ENCODE assay signal across 9 cellular contexts in genomic region chr14:52015411-52016030, GRCh38. TPM values are rescaled to one million over a fixed set of nuclear protein-coding genes. Genes with fewer than 3 reads are reported as not detected.
DNase-seq lines count a peak whose midpoint lies in the region; FAIRE-seq and TF ChIP-seq lines count a peak whose summit lies in the region.
"Had no signal": no experiment of that assay in that cellular context is flagged by ENCODE, and none has a peak within 500 bp of the region (broad histone marks: within the 10 kb centered on the region; RNA-seq: fewer than 3 reads in every experiment).

No MANE protein-coding gene starts in this region.

- CTCF ChIA-PET in activated naive CD4-positive, alpha-beta T cell treated with anti-CD3 and anti-CD28 coated beads, Interleukin-2, amount 10 ng/mL, durations not matched to agents 7 days and 5 days (lab: Charles Lee): interaction anchor here (0.7 to 1.9 kb wide), 3 partner anchors 10 to 115 kb away, joined by 3 to 8 read pairs (median 5); no protein-coding TSS in a partner anchor

- no peak for FAIRE-seq in small intestine (lab: Jason Lieb, UNC)

- WGBS in small intestine, 3 donors: 77 to 82% (median 81%) methylated on average over 8 of the region's 8 CpGs

- H3K27ac ChIP-seq in small intestine (ENCODE audit: low read depth in 1 of 2, low read length in 1 of 2): no peak overlapping the region
- H3K27ac ChIP-seq: SJSA1 had no signal

- no peaks in the 10 kb centered on the region for H3K9me3 Mint-ChIP-seq in activated naive CD4-positive, alpha-beta T cell treated with anti-CD3 and anti-CD28 coated beads, Interleukin-2, amount 10 ng/mL, durations not matched to agents 7 days and 5 days

- DNase-seq in NCI-H1417 (lab: John Stamatoyannopoulos, UW) (peak in 2 of 3 experiments; percentile 14 to 52), NCI-H1417 treated with DMSO at 0.1 percent for 48 hours (lab: John Stamatoyannopoulos, UW) (no peak), RPMI7951 (ENCODE audit: low read depth) (peak; percentile 20), foreskin fibroblast (peak in 1 of 2 donors; percentile 70), small intestine (peak; percentile 12), T-helper 9 cell (no peak)
- DNase-seq in activated naive CD4-positive, alpha-beta T cell treated with anti-CD3 and anti-CD28 coated beads, Interleukin-2, amount 10 ng/mL, durations not matched to agents 7 days and 5 days: no peak
- DNase-seq in stimulated activated CD4-positive, alpha-beta T cell treated with anti-CD3 and anti-CD28 coated beads, Interleukin-15, amount 100 ng/mL, for 24 hours: no peak

- H3K27me3 ChIP-seq in small intestine (ENCODE audit: control insufficient read depth in 2 of 2, insufficient read depth in 2 of 2, low read length in 2 of 2): no peaks in the 10 kb centered on the region
- H3K27me3 ChIP-seq: SJSA1 had no signal

- H3K9me3 ChIP-seq in small intestine (ENCODE audit: control insufficient read depth, low read depth): no peaks in the 10 kb centered on the region
- H3K9me3 ChIP-seq: SJSA1 had no signal

- H3K4me1 ChIP-seq in small intestine (ENCODE audit: control insufficient read depth in 2 of 2, insufficient read depth in 1 of 2, low read depth in 1 of 2, low read length in 1 of 2): peaks cover 8% of the 10 kb centered on the region in 2 donors

- H3K4me3 ChIP-seq in foreskin fibroblast (ENCODE audit: low read depth in 1 of 2, low read length in 2 of 2) (no peak overlapping the region), small intestine (ENCODE audit: low read depth in 1 of 2, low read length in 2 of 2) (no peak overlapping the region)
- H3K4me3 ChIP-seq: SJSA1 had no signal

- peaks cover 15% of the 10 kb centered on the region for H3K36me3 Mint-ChIP-seq in activated naive CD4-positive, alpha-beta T cell treated with anti-CD3 and anti-CD28 coated beads, Interleukin-2, amount 10 ng/mL, durations not matched to agents 7 days and 5 days

- peaks cover 4 to 10% of the 10 kb centered on the region in 2 donors for H3K36me3 ChIP-seq in small intestine (ENCODE audit: control insufficient read depth in 2 of 2, insufficient read depth in 2 of 2, low read length in 2 of 2)

- H3K4me1 Mint-ChIP-seq in activated naive CD4-positive, alpha-beta T cell treated with anti-CD3 and anti-CD28 coated beads, Interleukin-2, amount 10 ng/mL, durations not matched to agents 7 days and 5 days: peaks cover 15% of the 10 kb centered on the region

- H3K27me3 Mint-ChIP-seq in activated naive CD4-positive, alpha-beta T cell treated with anti-CD3 and anti-CD28 coated beads, Interleukin-2, amount 10 ng/mL, durations not matched to agents 7 days and 5 days: peaks cover 23% of the 10 kb centered on the region

- no peak overlapping the region for H3K4me3 Mint-ChIP-seq in activated naive CD4-positive, alpha-beta T cell treated with anti-CD3 and anti-CD28 coated beads, Interleukin-2, amount 10 ng/mL, durations not matched to agents 7 days and 5 days

- peak; percentile 41 for TF ChIP-seq CTCF in foreskin fibroblast (IDR thresholded peaks at IDR 0.05; ENCODE audit: low read depth, low read length)

- H3K27ac Mint-ChIP-seq in activated naive CD4-positive, alpha-beta T cell treated with anti-CD3 and anti-CD28 coated beads, Interleukin-2, amount 10 ng/mL, durations not matched to agents 7 days and 5 days: no peak overlapping the region

RNA-seq across cellular contexts. Expression of gene RTRAF, which starts 26.2 kb away (rescaled TPM):
- total RNA-seq in RPMI7951 (2014; rRNA removed; shearing (Covaris generic)): 101 and 116 TPM in 2 replicates
- 100 to 1,000 TPM in 2 of 3 donors, 10 to 100 TPM in 1; 98.1 to 134 (median 121) TPM for polyA plus RNA-seq in small intestine

RNA-seq across cellular contexts. Expression of gene NID2, which starts 53.3 kb away (rescaled TPM):
- 29.8 and 35.0 TPM in 2 replicates for total RNA-seq in RPMI7951 (2014; rRNA removed; shearing (Covaris generic))
- 1 to 10 TPM; 2.2 to 4.9 (median 2.3) TPM for polyA plus RNA-seq in small intestine

Comparison
In these comparisons a context has a peak if more than half of its experiments do, and no peak if none do; other contexts are left out.
1. DNase-seq: peak in NCI-H1417 (2 of 3), RPMI7951 (single experiment) and small intestine (single experiment); none in NCI-H1417 treated with DMSO at 0.1 percent for 48 hours (single experiment), activated naive CD4-positive, alpha-beta T cell treated with anti-CD3 and anti-CD28 coated beads, Interleukin-2, amount 10 ng/mL, durations not matched to agents 7 days and 5 days (single experiment), stimulated activated CD4-positive, alpha-beta T cell treated with anti-CD3 and anti-CD28 coated beads, Interleukin-15, amount 100 ng/mL, for 24 hours (single experiment) and T-helper 9 cell (single experiment).